22 cellular contexts compared by ENCODE assay signal in the genomic region with DNA sequence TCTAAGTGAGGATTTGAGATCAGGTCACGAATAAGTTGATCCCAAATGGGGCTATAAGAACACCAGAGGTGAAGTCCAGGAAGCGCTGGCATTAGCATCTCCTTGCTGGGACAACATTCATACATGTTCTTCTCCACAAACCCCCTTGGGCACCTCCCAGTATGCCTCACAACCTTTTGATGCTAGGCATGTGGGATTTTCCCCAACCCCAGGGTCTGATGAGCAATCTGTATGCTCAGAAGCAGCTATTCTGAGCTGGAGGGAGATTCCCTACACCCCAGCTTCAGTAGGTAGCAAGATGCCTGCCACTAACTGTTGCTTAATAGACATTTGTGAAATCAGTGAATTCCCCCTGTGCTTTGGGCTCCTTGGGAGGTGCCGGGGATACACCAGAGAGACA. TPM values are rescaled to one million over a fixed set of nuclear protein-coding genes. Genes with fewer than 3 reads are reported as not detected.
DNase-seq lines count a peak whose midpoint lies in the region; ATAC-seq, FAIRE-seq and TF ChIP-seq lines count a peak whose summit lies in the region.
"Had no signal": no experiment of that assay in that cellular context is flagged by ENCODE, and none has a peak within 500 bp of the region (broad histone marks: within the 10 kb centered on the region; RNA-seq: fewer than 3 reads in every experiment).

No MANE protein-coding gene starts in this region.

- no peak for DNase-seq in activated T-cell treated with anti-CD3 and anti-CD28 coated beads, Interleukin-2, amount 50 U/mL, for 4 hours
- DNase-seq in activated T-cell treated with anti-CD3 and anti-CD28 coated beads for 4 hours, result no peak
- DNase-seq in bronchial epithelial cell (ENCODE audit: low read depth), result peak; percentile 77
- DNase-seq in stimulated activated effector memory CD8-positive, alpha-beta T cell treated with anti-CD3 and anti-CD28 coated beads, Interleukin-12 subunit alpha, Interleukin-12 subunit beta, amount 100 ng/mL, for 72 hours (ENCODE audit: low spot score in 2 of 2), result no peak
- DNase-seq in GM19238 (ENCODE audit: insufficient read length, low spot score), result no peak
- no peak for DNase-seq in NCI-H128 (lab: John Stamatoyannopoulos, UW; ENCODE audit: unreplicated experiment)
- DNase-seq: activated CD4-positive, alpha-beta T cell treated with anti-CD3 and anti-CD28 coated beads for 4 hours; activated gamma-delta T cell; CD8-positive, alpha-beta T cell; DMS79 treated with DMSO at 0.1 percent for 48 hours; left ventricle myocardium inferior; MG63; NCI-H2081 treated with DMSO at 0.1 percent for 48 hours; NCI-H69; OCI-M1; right lobe of liver; T1000 had no signal

- no peaks in the 10 kb centered on the region for H3K36me3 Mint-ChIP-seq in activated T-cell treated with anti-CD3 and anti-CD28 coated beads, Interleukin-2, amount 50 U/mL, for 4 hours (ENCODE audit: insufficient read depth)
- no peaks in the 10 kb centered on the region for H3K36me3 Mint-ChIP-seq in stimulated activated effector memory CD8-positive, alpha-beta T cell treated with anti-CD3 and anti-CD28 coated beads, Interleukin-12 subunit alpha, Interleukin-12 subunit beta, amount 100 ng/mL, for 72 hours
- H3K36me3 Mint-ChIP-seq: CD8-positive, alpha-beta T cell had no signal

- no peak for TF ChIP-seq CTCF in bronchial epithelial cell (IDR thresholded peaks at IDR 0.05; ENCODE audit: insufficient read depth, low read length, severe bottlenecking)

- H3K36me3 ChIP-seq in bronchial epithelial cell (ENCODE audit: control insufficient read depth, insufficient read depth, low read length), result no peaks in the 10 kb centered on the region
- H3K36me3 ChIP-seq: gastroesophageal sphincter, left ventricle myocardium inferior, MG63, right lobe of liver had no signal

- FAIRE-seq in bronchial epithelial cell (lab: Jason Lieb, UNC), result no peak
- FAIRE-seq: colon had no signal

- H3K4me3 ChIP-seq in bronchial epithelial cell (ENCODE audit: low read depth, low read length), result no peak overlapping the region
- H3K4me3 ChIP-seq: gastroesophageal sphincter, left ventricle myocardium inferior, MG63, right lobe of liver had no signal

- no peaks in the 10 kb centered on the region for H3K27me3 ChIP-seq in bronchial epithelial cell (ENCODE audit: control insufficient read depth, insufficient read depth, low read length)
- H3K27me3 ChIP-seq: MG63, right lobe of liver had no signal

- no peak overlapping the region for H3K4me3 Mint-ChIP-seq in activated T-cell treated with anti-CD3 and anti-CD28 coated beads, Interleukin-2, amount 50 U/mL, for 4 hours
- no peak overlapping the region for H3K4me3 Mint-ChIP-seq in stimulated activated effector memory CD8-positive, alpha-beta T cell treated with anti-CD3 and anti-CD28 coated beads, Interleukin-12 subunit alpha, Interleukin-12 subunit beta, amount 100 ng/mL, for 72 hours
- H3K4me3 Mint-ChIP-seq: CD8-positive, alpha-beta T cell had no signal

- no peak overlapping the region for H3K27ac Mint-ChIP-seq in stimulated activated effector memory CD8-positive, alpha-beta T cell treated with anti-CD3 and anti-CD28 coated beads, Interleukin-12 subunit alpha, Interleukin-12 subunit beta, amount 100 ng/mL, for 72 hours
- H3K27ac Mint-ChIP-seq: CD8-positive, alpha-beta T cell had no signal

- H3K27me3 Mint-ChIP-seq in activated T-cell treated with anti-CD3 and anti-CD28 coated beads, Interleukin-2, amount 50 U/mL, for 4 hours (ENCODE audit: low read depth), result peaks cover 21% of the 10 kb centered on the region

- no peaks in the 10 kb centered on the region for H3K4me1 Mint-ChIP-seq in activated T-cell treated with anti-CD3 and anti-CD28 coated beads, Interleukin-2, amount 50 U/mL, for 4 hours (ENCODE audit: low read depth)
- H3K4me1 Mint-ChIP-seq in stimulated activated effector memory CD8-positive, alpha-beta T cell treated with anti-CD3 and anti-CD28 coated beads, Interleukin-12 subunit alpha, Interleukin-12 subunit beta, amount 100 ng/mL, for 72 hours, result no peaks in the 10 kb centered on the region

- ATAC-seq in activated T-cell treated with anti-CD3 and anti-CD28 coated beads, Interleukin-2, amount 50 U/mL, for 4 hours, result peak; percentile 83 to 89
- ATAC-seq in GM21619 (IDR thresholded peaks at IDR 0.05; ENCODE audit: unreplicated experiment) (peak; percentile 62), GM19452 (IDR thresholded peaks at IDR 0.05; ENCODE audit: unreplicated experiment) (no peak)
- ATAC-seq in stimulated activated effector memory CD8-positive, alpha-beta T cell treated with anti-CD3 and anti-CD28 coated beads, Interleukin-12 subunit alpha, Interleukin-12 subunit beta, amount 100 ng/mL, for 72 hours, result peak; percentile 66
- ATAC-seq: CD8-positive, alpha-beta T cell; gastroesophageal sphincter; HCT116; right lobe of liver had no signal

- H3K9me3 Mint-ChIP-seq in activated T-cell treated with anti-CD3 and anti-CD28 coated beads, Interleukin-2, amount 50 U/mL, for 4 hours, result no peaks in the 10 kb centered on the region
- H3K9me3 Mint-ChIP-seq in stimulated activated effector memory CD8-positive, alpha-beta T cell treated with anti-CD3 and anti-CD28 coated beads, Interleukin-12 subunit alpha, Interleukin-12 subunit beta, amount 100 ng/mL, for 72 hours, result no peaks in the 10 kb centered on the region
- H3K9me3 Mint-ChIP-seq: CD8-positive, alpha-beta T cell had no signal

RNA-seq across cellular contexts. Expression of a gene that starts 32.2 kb away (rescaled TPM):
- total RNA-seq in activated T-cell treated with anti-CD3 and anti-CD28 coated beads, Interleukin-2, amount 50 U/mL, for 4 hours, result not detected
- total RNA-seq in bronchial epithelial cell, result 3.2 and 3.5 TPM in 2 replicates
- total RNA-seq: CD8-positive, alpha-beta T cell; left ventricle myocardium inferior had no signal
